20 cellular contexts compared by ENCODE assay signal in genomic region chr7:130296221-130296951, GRCh38. TPM values are rescaled to one million over a fixed set of nuclear protein-coding genes. Genes with fewer than 3 reads are reported as not detected.
DNase-seq lines count a peak whose midpoint lies in the region; ATAC-seq, FAIRE-seq and TF ChIP-seq lines count a peak whose summit lies in the region.
"Had no signal": no experiment of that assay in that cellular context is flagged by ENCODE, and none has a peak within 500 bp of the region (broad histone marks: within the 10 kb centered on the region; RNA-seq: fewer than 3 reads in every experiment).

No MANE protein-coding gene starts in this region.

- no peaks in the 10 kb centered on the region; a peak in 2 of 5 replicates for H3K4me1 ChIP-seq in K562 (replicated peaks in 1 of 2; ENCODE audit: control insufficient read depth in 2 of 2, insufficient read depth in 2 of 2, low read length in 2 of 2)
- no peaks in the 10 kb centered on the region for H3K4me1 ChIP-seq in HAP-1
- H3K4me1 ChIP-seq: BE2C had no signal

- H3K4me1 Mint-ChIP-seq in activated CD4-positive, alpha-beta T cell treated with anti-CD3 and anti-CD28 coated beads, Interleukin-2, amount 10 ng/mL, durations not matched to agents 7 days and 5 days = no peaks in the 10 kb centered on the region
- H3K4me1 Mint-ChIP-seq in nephron = peaks cover 79% of the 10 kb centered on the region

- no peaks in the 10 kb centered on the region for H3K36me3 ChIP-seq in K562 (ENCODE audit: control insufficient read depth, insufficient read depth, low read length)
- no peaks in the 10 kb centered on the region for H3K36me3 ChIP-seq in HAP-1 (replicated peaks)
- H3K36me3 ChIP-seq: BE2C had no signal

- intact Hi-C loops in K562 (cut with micrococcal nuclease) = no loop called here

- no peaks in the 10 kb centered on the region for H3K9me1 ChIP-seq in K562 (ENCODE audit: control insufficient read depth, insufficient read depth, low read length)

- TF ChIP-seq CTCF in K562 (IDR thresholded peaks at IDR 0.05 in 2 of 3, conservative IDR thresholded peaks at IDR 0.05 in 1 of 3; ENCODE audit: insufficient read depth in 2 of 3, low read depth in 1 of 3, low read length in 3 of 3) = no peak
- TF ChIP-seq CTCF in nephron (IDR thresholded peaks at IDR 0.05; ENCODE audit: unreplicated experiment in 3 of 3) = no peak

- H3K36me3 Mint-ChIP-seq in activated CD4-positive, alpha-beta T cell treated with anti-CD3 and anti-CD28 coated beads, Interleukin-2, amount 10 ng/mL, durations not matched to agents 7 days and 5 days (ENCODE audit: low read depth) = no peaks in the 10 kb centered on the region
- no peaks in the 10 kb centered on the region for H3K36me3 Mint-ChIP-seq in nephron (ENCODE audit: low read depth)

- no peaks in the 10 kb centered on the region for H3K79me2 ChIP-seq in K562 (ENCODE audit: control insufficient read depth, insufficient read depth, low read length)

- TF ChIP-seq POLR2A in K562 (conservative IDR thresholded peaks at IDR 0.05) = no peak

- H3K27ac Mint-ChIP-seq in activated CD4-positive, alpha-beta T cell treated with anti-CD3 and anti-CD28 coated beads, Interleukin-2, amount 10 ng/mL, durations not matched to agents 7 days and 5 days = peak overlapping the region; percentile 25
- H3K27ac Mint-ChIP-seq in nephron = peak overlapping the region; percentile 59 to 92 (median 90)
- H3K27ac Mint-ChIP-seq: CD4-positive, alpha-beta T cell had no signal

- H4K20me1 ChIP-seq in K562 (replicated peaks; ENCODE audit: control insufficient read depth, insufficient read depth, low read length) = no peaks in the 10 kb centered on the region

- H3K27me3 Mint-ChIP-seq in activated CD4-positive, alpha-beta T cell treated with anti-CD3 and anti-CD28 coated beads, Interleukin-2, amount 10 ng/mL, durations not matched to agents 7 days and 5 days = no peaks in the 10 kb centered on the region
- no peaks in the 10 kb centered on the region for H3K27me3 Mint-ChIP-seq in nephron (ENCODE audit: low read depth)
- H3K27me3 Mint-ChIP-seq: CD4-positive, alpha-beta T cell had no signal

- DNase-seq in activated CD4-positive, alpha-beta T cell treated with anti-CD3 and anti-CD28 coated beads, Interleukin-2, amount 10 ng/mL, durations not matched to agents 7 days and 5 days = no peak
- no peak for DNase-seq in activated CD4-positive, alpha-beta T cell treated with anti-CD3 and anti-CD28 coated beads, Interleukin-2, amount 50 U/mL, for 1 hour
- DNase-seq in K562 (ENCODE audit: extremely low read depth in 1 of 4, low spot score in 3 of 4) (no peak), NCI-H146 treated with DMSO at 0.1 percent for 48 hours (lab: John Stamatoyannopoulos, UW; ENCODE audit: unreplicated experiment) (no peak), left lobe of liver (ENCODE audit: low spot score) (no peak), NCI-H1436 (lab: John Stamatoyannopoulos, UW) (no peak), HAP-1 (ENCODE audit: low spot score in 2 of 2) (no peak)
- DNase-seq: BE2C; CD4-positive, alpha-beta T cell; DMS153; MV-4-11; NCI-H187 treated with DMSO at 0.1 percent for 48 hours; NCI-H226; NCI-H526; PC-9 had no signal

- H3K27me3 ChIP-seq in K562 (ENCODE audit: control insufficient read depth in 2 of 2, insufficient read depth in 2 of 2, low read length in 2 of 2) = peaks cover 64 to 72% of the 10 kb centered on the region in 2 experiments
- H3K27me3 ChIP-seq in HAP-1 (ENCODE audit: low read depth) = 0 out of 2 replicates have a peak, but pooled peaks cover under 1% of the 10 kb centered on the region
- H3K27me3 ChIP-seq: BE2C had no signal

- H3K4me3 Mint-ChIP-seq in activated CD4-positive, alpha-beta T cell treated with anti-CD3 and anti-CD28 coated beads, Interleukin-2, amount 10 ng/mL, durations not matched to agents 7 days and 5 days = no peak overlapping the region
- peak overlapping the region in 1 of 3 experiments; percentile 11 for H3K4me3 Mint-ChIP-seq in nephron
- H3K4me3 Mint-ChIP-seq: CD4-positive, alpha-beta T cell had no signal

- peaks cover 7% of the 10 kb centered on the region for H3K9me3 Mint-ChIP-seq in activated CD4-positive, alpha-beta T cell treated with anti-CD3 and anti-CD28 coated beads, Interleukin-2, amount 10 ng/mL, durations not matched to agents 7 days and 5 days
- H3K9me3 Mint-ChIP-seq in nephron = no peaks in the 10 kb centered on the region
- H3K9me3 Mint-ChIP-seq: CD4-positive, alpha-beta T cell had no signal

- H3K4me3 ChIP-seq in K562 = no peak overlapping the region
- no peak overlapping the region for H3K4me3 ChIP-seq in HAP-1
- H3K4me3 ChIP-seq: PC-9 had no signal

- in situ Hi-C loops in K562 (cut with MboI) (no loop called here), HAP-1 (cut with MboI; ENCODE audit: low sequenced_read_pairs) (no loop called here)

- no peak overlapping the region for H3K27ac ChIP-seq in K562 (ENCODE audit: extremely low read depth, low read depth, low read length)
- H3K27ac ChIP-seq: 22Rv1, KMS-11, PC-9 had no signal

- no peak overlapping the region; the same call in 1 of the 2 replicates for H3K4me2 ChIP-seq in K562 (ENCODE audit: insufficient read depth, low read length)
- H3K4me2 ChIP-seq: KMS-11, PC-9 had no signal

- H3K9me3 ChIP-seq in K562 (replicated peaks; ENCODE audit: control insufficient read depth, insufficient read depth, low read depth, low read length) (no peaks in the 10 kb centered on the region), HAP-1 (no peaks in the 10 kb centered on the region)
- H3K9me3 ChIP-seq: BE2C had no signal

- ATAC-seq in K562 (no peak), left lobe of liver (no peak)

- no TSS peak for BruUV-seq in K562 (replicated peaks; lab: Mats Ljungman, UMichigan)

- no peak for TF ChIP-seq RAD21 in K562 (CRISPR knock-in tag; conservative IDR thresholded peaks at IDR 0.05 in 1 of 2, IDR thresholded peaks at IDR 0.05 in 1 of 2)

- no peak for TF ChIP-seq EP300 in K562 (IDR thresholded peaks at IDR 0.05; ENCODE audit: low read length)

- POLR2A ChIA-PET in activated CD4-positive, alpha-beta T cell treated with anti-CD3 and anti-CD28 coated beads, Interleukin-2, amount 10 ng/mL, durations not matched to agents 7 days and 5 days (lab: Charles Lee) = no interaction called here
- POLR2A ChIA-PET in K562 (lab: Yijun Ruan, JAX) = interaction anchor here (0.8 to 1.9 kb wide), 4 partner anchors 8 to 347 kb away, joined by 3 to 8 read pairs (median 5); no protein-coding TSS in a partner anchor

- H3K9ac ChIP-seq in K562 (ENCODE audit: insufficient read depth in 1 of 2, low read depth in 2 of 2, low read length in 2 of 2) = no peak overlapping the region
- H3K9ac ChIP-seq: KMS-11 had no signal

- no peak for FAIRE-seq in K562 (lab: Jason Lieb, UNC)

- WGBS in K562 (ENCODE audit: insufficient coverage, low coverage, missing lambda C conversion rate) = 21% methylated on average over 13 of the region's 13 CpGs

- no peak overlapping the region for H2AFZ ChIP-seq in K562 (ENCODE audit: low read depth, low read length)
- H2AFZ ChIP-seq: PC-9 had no signal

- CTCF ChIA-PET in activated CD4-positive, alpha-beta T cell treated with anti-CD3 and anti-CD28 coated beads, Interleukin-2, amount 10 ng/mL, durations not matched to agents 7 days and 5 days (lab: Charles Lee) = interaction anchor here (1.4 to 1.5 kb wide), 2 partner anchors 9 to 156 kb away, joined by 3 read pairs; no protein-coding TSS in a partner anchor
- CTCF ChIA-PET in K562 (lab: Yijun Ruan, JAX; ENCODE audit: low intra/inter-chr PET ratio) = no interaction called here

RNA-seq across cellular contexts. Expression of gene CPA4, which starts 3.4 kb away (rescaled TPM):
- total RNA-seq in activated CD4-positive, alpha-beta T cell treated with anti-CD3 and anti-CD28 coated beads, Interleukin-2, amount 10 ng/mL, durations not matched to agents 7 days and 5 days = not detected
- 0.79 TPM in 1 of 2 replicates, not detected in the other for total RNA-seq in K562 (2011; cell fraction: chromatin; rRNA removed; ENCODE audit: low replicate concordance)
- total RNA-seq in K562 (2011; cell fraction: nucleolus; rRNA removed) = 0.13 TPM in 1 of 2 replicates, not detected in the other
- not detected in 2 replicates for total RNA-seq in K562 (2011; cell fraction: nucleoplasm; rRNA removed)
- total RNA-seq in K562 (2014; rRNA removed) = not detected in 2 replicates
- not detected in 2 replicates for total RNA-seq in K562 (2014; rRNA removed; fragmentation: Illumina TruSeq; extraction: Trizol)
- not detected in 2 replicates for total RNA-seq in K562 (2015; rRNA removed; fragmentation: Illumina TruSeq; extraction: Trizol)
- not detected in 2 replicates for total RNA-seq in K562 (2021)
- polyA plus RNA-seq in K562 (2011; rRNA removed) = 0.05 TPM in 1 of 2 replicates, not detected in the other
- 0.04 and 0.06 TPM in 2 replicates for polyA plus RNA-seq in K562 (2011; cell fraction: cytosol; rRNA removed)
- 0.04 and 0.50 TPM in 2 replicates for polyA plus RNA-seq in K562 (2011; cell fraction: nucleus; rRNA removed)
- polyA plus RNA-seq in K562 (2012) = 0.04 and 0.08 TPM in 2 replicates
- not detected in 2 replicates for polyA plus RNA-seq in K562 (2014; fragmentation: Illumina TruSeq; extraction: Trizol)
- polyA plus RNA-seq in K562 (2014; fragmentation: Nextera tagmentation; extraction: Ambion mirVana) = not detected
- not detected in 2 replicates for polyA plus RNA-seq in K562 (2014; rRNA removed)
- not detected in 2 replicates for polyA minus RNA-seq in K562 (2011; rRNA and poly(A)+ RNA removed)
- not detected in 2 replicates for polyA minus RNA-seq in K562 (2011; cell fraction: cytosol; rRNA and poly(A)+ RNA removed)
- polyA minus RNA-seq in K562 (2011; cell fraction: nucleus; rRNA and poly(A)+ RNA removed) = not detected in 2 replicates
- total RNA-seq in left lobe of liver = not detected
- total RNA-seq: CD4-positive, alpha-beta T cell had no signal

RNA-seq across cellular contexts. Expression of gene CPA2, which starts 29.7 kb away (rescaled TPM):
- not detected for total RNA-seq in activated CD4-positive, alpha-beta T cell treated with anti-CD3 and anti-CD28 coated beads, Interleukin-2, amount 10 ng/mL, durations not matched to agents 7 days and 5 days
- total RNA-seq in K562 (2011; cell fraction: chromatin; rRNA removed; ENCODE audit: low replicate concordance) = 0.28 and 0.65 TPM in 2 replicates
- total RNA-seq in K562 (2011; cell fraction: nucleolus; rRNA removed) = not detected in 2 replicates
- 0.46 TPM in 1 of 2 replicates, not detected in the other for total RNA-seq in K562 (2011; cell fraction: nucleoplasm; rRNA removed)
- 0.24 TPM in 1 of 2 replicates, not detected in the other for total RNA-seq in K562 (2014; rRNA removed)
- not detected in 2 replicates for total RNA-seq in K562 (2014; rRNA removed; fragmentation: Illumina TruSeq; extraction: Trizol)
- not detected in 2 replicates for total RNA-seq in K562 (2015; rRNA removed; fragmentation: Illumina TruSeq; extraction: Trizol)
- 0.84 and 1.2 TPM in 2 replicates for total RNA-seq in K562 (2021)
- polyA plus RNA-seq in K562 (2011; rRNA removed) = 0.11 TPM in 1 of 2 replicates, not detected in the other
- polyA plus RNA-seq in K562 (2011; cell fraction: cytosol; rRNA removed) = not detected in 2 replicates
- 0.15 and 0.37 TPM in 2 replicates for polyA plus RNA-seq in K562 (2011; cell fraction: nucleus; rRNA removed)
- polyA plus RNA-seq in K562 (2012) = 0.18 TPM in 1 of 2 replicates, not detected in the other
- 0.09 TPM in 1 of 2 replicates, not detected in the other for polyA plus RNA-seq in K562 (2014; fragmentation: Illumina TruSeq; extraction: Trizol)
- polyA plus RNA-seq in K562 (2014; fragmentation: Nextera tagmentation; extraction: Ambion mirVana) = under 1 TPM in 1 of 2 experiments, not detected in 1; 0.04 TPM
- 0.05 and 0.20 TPM in 2 replicates for polyA plus RNA-seq in K562 (2014; rRNA removed)
- not detected in 2 replicates for polyA minus RNA-seq in K562 (2011; rRNA and poly(A)+ RNA removed)
- not detected in 2 replicates for polyA minus RNA-seq in K562 (2011; cell fraction: cytosol; rRNA and poly(A)+ RNA removed)
- not detected in 2 replicates for polyA minus RNA-seq in K562 (2011; cell fraction: nucleus; rRNA and poly(A)+ RNA removed)
- 1.9 TPM for total RNA-seq in left lobe of liver
- total RNA-seq: CD4-positive, alpha-beta T cell; H4; PC-9; SK-MEL-5 had no signal

RNA-seq across cellular contexts. Expression of gene CPA5, which starts 48.2 kb away (rescaled TPM):
- not detected for total RNA-seq in activated CD4-positive, alpha-beta T cell treated with anti-CD3 and anti-CD28 coated beads, Interleukin-2, amount 10 ng/mL, durations not matched to agents 7 days and 5 days
- 1.00 TPM in 1 of 2 replicates, not detected in the other for total RNA-seq in K562 (2011; cell fraction: chromatin; rRNA removed; ENCODE audit: low replicate concordance)
- total RNA-seq in K562 (2011; cell fraction: nucleolus; rRNA removed) = 0.33 and 3.7 TPM in 2 replicates
- total RNA-seq in K562 (2011; cell fraction: nucleoplasm; rRNA removed) = 0.31 and 0.66 TPM in 2 replicates
- 0.16 and 0.23 TPM in 2 replicates for total RNA-seq in K562 (2014; rRNA removed)
- total RNA-seq in K562 (2014; rRNA removed; fragmentation: Illumina TruSeq; extraction: Trizol) = 0.29 and 0.91 TPM in 2 replicates
- 0.26 and 0.94 TPM in 2 replicates for total RNA-seq in K562 (2015; rRNA removed; fragmentation: Illumina TruSeq; extraction: Trizol)
- total RNA-seq in K562 (2021) = 0.18 and 0.22 TPM in 2 replicates
- 0.14 and 0.50 TPM in 2 replicates for polyA plus RNA-seq in K562 (2011; rRNA removed)
- 0.07 and 0.19 TPM in 2 replicates for polyA plus RNA-seq in K562 (2011; cell fraction: cytosol; rRNA removed)
- 0.29 and 2.2 TPM in 2 replicates for polyA plus RNA-seq in K562 (2011; cell fraction: nucleus; rRNA removed)
- 0.91 and 6.4 TPM in 2 replicates for polyA plus RNA-seq in K562 (2012)
- polyA plus RNA-seq in K562 (2014; fragmentation: Illumina TruSeq; extraction: Trizol) = 0.24 and 1.00 TPM in 2 replicates
- 1 to 10 TPM; 1.0 to 2.4 TPM for polyA plus RNA-seq in K562 (2014; fragmentation: Nextera tagmentation; extraction: Ambion mirVana)
- 0.11 and 0.13 TPM in 2 replicates for polyA plus RNA-seq in K562 (2014; rRNA removed)
- not detected in 2 replicates for polyA minus RNA-seq in K562 (2011; rRNA and poly(A)+ RNA removed)
- not detected in 2 replicates for polyA minus RNA-seq in K562 (2011; cell fraction: cytosol; rRNA and poly(A)+ RNA removed)
- polyA minus RNA-seq in K562 (2011; cell fraction: nucleus; rRNA and poly(A)+ RNA removed) = not detected in 2 replicates
- total RNA-seq in left lobe of liver = not detected
- total RNA-seq: CD4-positive, alpha-beta T cell; H4; PC-9; SK-MEL-5 had no signal
